In the genomic region with DNA sequence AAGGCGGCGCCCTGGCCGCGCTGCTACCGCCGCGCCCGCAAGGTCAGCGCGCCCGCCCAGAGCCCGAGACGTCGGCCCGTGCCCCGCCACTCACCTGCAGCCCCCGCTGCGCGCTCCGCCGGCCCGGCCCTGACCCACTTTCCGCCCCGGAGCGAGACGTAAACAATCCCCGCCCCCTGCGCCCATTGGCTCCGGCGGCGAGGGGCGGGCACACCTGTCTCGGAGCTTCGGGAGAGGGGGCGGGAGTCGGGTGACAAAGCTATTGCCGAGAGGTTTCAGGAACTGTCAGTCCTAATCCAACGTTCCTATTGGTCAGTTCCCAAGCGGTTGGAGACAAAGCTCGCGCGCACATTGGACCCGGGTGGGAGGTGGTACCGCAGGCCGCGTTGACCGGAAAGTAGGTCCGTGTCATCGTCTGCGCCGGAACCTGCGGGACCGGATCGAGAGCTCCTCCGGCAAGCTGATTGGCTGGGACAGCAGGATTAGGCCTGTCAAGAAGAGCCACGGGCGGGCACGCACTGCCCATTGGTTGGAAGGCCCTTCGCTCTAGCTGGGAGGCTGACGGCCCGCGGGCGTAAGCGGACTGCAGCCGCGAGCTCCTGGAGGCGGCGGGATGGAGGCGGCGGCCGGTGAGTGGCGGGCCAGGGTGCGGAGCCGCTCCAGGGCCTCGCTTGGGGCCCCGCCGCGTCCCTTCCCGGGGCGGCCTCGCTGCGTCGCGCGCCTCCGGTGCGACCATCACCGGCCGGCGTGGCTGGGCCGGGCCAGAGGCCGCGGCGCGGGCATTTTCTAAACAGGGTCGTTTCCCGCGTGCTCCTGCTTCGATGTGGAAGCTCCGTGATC, we compare ENCODE assay signal across 8 cellular contexts. TPM values are rescaled to one million over a fixed set of nuclear protein-coding genes. Genes with fewer than 3 reads are reported as not detected.
DNase-seq lines count a peak whose midpoint lies in the region; ATAC-seq and TF ChIP-seq lines count a peak whose summit lies in the region.

A gene with protein sequence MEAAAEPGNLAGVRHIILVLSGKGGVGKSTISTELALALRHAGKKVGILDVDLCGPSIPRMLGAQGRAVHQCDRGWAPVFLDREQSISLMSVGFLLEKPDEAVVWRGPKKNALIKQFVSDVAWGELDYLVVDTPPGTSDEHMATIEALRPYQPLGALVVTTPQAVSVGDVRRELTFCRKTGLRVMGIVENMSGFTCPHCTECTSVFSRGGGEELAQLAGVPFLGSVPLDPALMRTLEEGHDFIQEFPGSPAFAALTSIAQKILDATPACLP (plus strand): TSS at position 553 of the 840 bp plus-strand sequence. CDS start 61 bp downstream, at position 614.
TSS of gene SPSB3 (minus strand) at position 164 of the 840 bp plus-strand sequence. CDS start 1,088 bp downstream, outside the sequence.

- POLR2A ChIA-PET in CD8-positive, alpha-beta memory T cell (lab: Charles Lee) = interaction anchor here (0.5 to 3.1 kb wide), 19 partner anchors 9 to 432 kb away, joined by 3 to 52 read pairs (median 7); partner anchors contain the start of genes EME2, FAHD1, HAGH and JPT2

- H3K9me3 ChIP-seq in CD8-positive, alpha-beta memory T cell (ENCODE audit: low read length) = no peaks in the 10 kb centered on the region
- no peaks in the 10 kb centered on the region for H3K9me3 ChIP-seq in lower lobe of right lung

- DNase-seq in CD8-positive, alpha-beta memory T cell = peak; percentile 98 to 99 (median 98)
- peak; percentile 98 for DNase-seq in HS-5 (ENCODE audit: low read depth)
- DNase-seq in NK-92 treated with Interleukin-12 subunit alpha and Interleukin-12 subunit beta, amount 100 ng/mL, for 24 hours (lab: John Stamatoyannopoulos, UW) = peak; percentile 99
- DNase-seq in activated CD8-positive, alpha-beta memory T cell treated with anti-CD3 and anti-CD28 coated beads for 24 hours = peak; percentile 96
- DNase-seq in effector CD4-positive, alpha-beta T cell = peak; percentile 98
- DNase-seq in lower lobe of right lung = peak; percentile 100
- peak; percentile 97 to 99 (median 98) for DNase-seq in stimulated activated CD4-positive, alpha-beta T cell treated with anti-CD3 and anti-CD28 coated beads, TNF-alpha, amount 100 ng/mL, for 24 hours (ENCODE audit: low read depth in 3 of 3)

- peaks cover 9% of the 10 kb centered on the region for H3K36me3 ChIP-seq in CD8-positive, alpha-beta memory T cell (ENCODE audit: insufficient read depth, low read length)
- H3K36me3 ChIP-seq in lower lobe of right lung = peaks cover 50% of the 10 kb centered on the region

- peaks cover 18 to 53% (median 26%) of the 10 kb centered on the region in 3 donors for H3K4me1 Mint-ChIP-seq in CD8-positive, alpha-beta memory T cell

- peak within 1 kb of the TSS; percentile 86 for H3K27ac ChIP-seq in CD8-positive, alpha-beta memory T cell (ENCODE audit: low read depth, low read length)
- peak within 1 kb of the TSS; percentile 90 for H3K27ac ChIP-seq in lower lobe of right lung

- peak within 1 kb of the TSS; percentile 82 for H3K4me3 ChIP-seq in CD8-positive, alpha-beta memory T cell (ENCODE audit: low read length)
- peak within 1 kb of the TSS; percentile 91 for H3K4me3 ChIP-seq in lower lobe of right lung

- H3K9me3 Mint-ChIP-seq in CD8-positive, alpha-beta memory T cell = no peaks in the 10 kb centered on the region

- no peaks in the 10 kb centered on the region for H3K27me3 ChIP-seq in CD8-positive, alpha-beta memory T cell (ENCODE audit: insufficient read depth, low read length, poor library complexity, severe bottlenecking)
- no peaks in the 10 kb centered on the region for H3K27me3 ChIP-seq in lower lobe of right lung (ENCODE audit: low read depth)

- CTCF ChIA-PET in CD8-positive, alpha-beta memory T cell (lab: Charles Lee) = interaction anchor here (0.8 to 3.5 kb wide), 12 partner anchors 9 to 362 kb away, joined by 3 to 24 read pairs (median 4); partner anchors contain the start of genes EME2, FAHD1, HAGH and MAPK8IP3

- H3K27me3 Mint-ChIP-seq in CD8-positive, alpha-beta memory T cell = peaks cover 0 to 2% of the 10 kb centered on the region in 2 donors

- H3K27ac Mint-ChIP-seq in CD8-positive, alpha-beta memory T cell = peak within 1 kb of the TSS; percentile 87 to 97 (median 92)

- peak within 1 kb of the TSS; percentile 89 to 96 (median 92) for H3K4me3 Mint-ChIP-seq in CD8-positive, alpha-beta memory T cell

- peaks cover 35% of the 10 kb centered on the region for H3K4me1 ChIP-seq in CD8-positive, alpha-beta memory T cell (ENCODE audit: insufficient read depth, low read length)
- H3K4me1 ChIP-seq in lower lobe of right lung = peaks cover 41% of the 10 kb centered on the region

- H3K36me3 Mint-ChIP-seq in CD8-positive, alpha-beta memory T cell = peaks cover 0 to 46% (median 0%) of the 10 kb centered on the region in 3 donors

- no peak for TF ChIP-seq CTCF in lower lobe of right lung (IDR thresholded peaks at IDR 0.05)

- peak; percentile 85 for ATAC-seq in GM19468 (IDR thresholded peaks at IDR 0.05; ENCODE audit: extremely low read depth, unreplicated experiment)
- ATAC-seq in lower lobe of right lung = peak; percentile 96

- intact Hi-C loops in lower lobe of right lung (cut with DNase I) = no loop called here

RNA-seq across cellular contexts. Expression of the first gene that starts in this region (rescaled TPM):
- 10 to 100 TPM; 73.9 to 82.8 TPM for total RNA-seq in CD8-positive, alpha-beta memory T cell
- polyA plus RNA-seq in CD8-positive, alpha-beta memory T cell = 96.6 TPM
- 36.0 TPM for total RNA-seq in lower lobe of right lung

RNA-seq across cellular contexts. Expression of gene SPSB3, which starts in this region (rescaled TPM):
- 10 to 100 TPM; 30.6 to 31.5 TPM for total RNA-seq in CD8-positive, alpha-beta memory T cell
- polyA plus RNA-seq in CD8-positive, alpha-beta memory T cell = 63.9 TPM
- total RNA-seq in lower lobe of right lung = 44.2 TPM

Comparison
In these comparisons a context has a peak if more than half of its experiments do, and no peak if none do; other contexts are left out.
1. Peak in every context shown above with its lines: DNase-seq, ATAC-seq, H3K4me3 ChIP-seq and H3K27ac ChIP-seq.